In genomic region chr3:126976906-126977305, GRCh38 we compare ENCODE assay signal across 22 cellular contexts. TPM values are rescaled to one million over a fixed set of nuclear protein-coding genes. Genes with fewer than 3 reads are reported as not detected.
DNase-seq lines count a peak whose midpoint lies in the region; ATAC-seq, FAIRE-seq and TF ChIP-seq lines count a peak whose summit lies in the region.
"Had no signal": no experiment of that assay in that cellular context is flagged by ENCODE, and none has a peak within 500 bp of the region (broad histone marks: within the 10 kb centered on the region; RNA-seq: fewer than 3 reads in every experiment).

No MANE protein-coding gene starts in this region.

- intact Hi-C loops in HepG2 (cut with micrococcal nuclease; ENCODE audit: unreplicated experiment) (no loop called here), right lobe of liver (cut with DNase I) (no loop called here), kidney (cut with DNase I) (no loop called here), mammary epithelial cell (cut with micrococcal nuclease) (no loop called here)

- no peaks in the 10 kb centered on the region for H4K20me1 ChIP-seq in HepG2 (ENCODE audit: insufficient read depth, low read length)
- no peaks in the 10 kb centered on the region for H4K20me1 ChIP-seq in mammary epithelial cell (ENCODE audit: insufficient read depth, low read length)

- peaks cover 2 to 14% of the 10 kb centered on the region in 2 experiments; a peak in 3 of 5 replicates for H3K27me3 ChIP-seq in HepG2 (ENCODE audit: control insufficient read depth in 1 of 2, insufficient read depth in 2 of 2, low read length in 2 of 2)
- no peaks in the 10 kb centered on the region for H3K27me3 ChIP-seq in right lobe of liver
- H3K27me3 ChIP-seq in CD8-positive, alpha-beta memory T cell (ENCODE audit: insufficient read depth, low read length, poor library complexity, severe bottlenecking) = no peaks in the 10 kb centered on the region
- H3K27me3 ChIP-seq in mammary epithelial cell (ENCODE audit: insufficient read depth, low read length) = no peaks in the 10 kb centered on the region

- TF ChIP-seq EP300 in HepG2 (IDR thresholded peaks at IDR 0.05; ENCODE audit: low read depth in 2 of 2, low read length in 2 of 2) (no peak), HepG2 (CRISPR knock-in tag; IDR thresholded peaks at IDR 0.05; ENCODE audit: borderline replicate concordance) (no peak)

- no peak overlapping the region for H3K9ac ChIP-seq in HepG2 (ENCODE audit: insufficient read depth, low read depth, low read length)
- H3K9ac ChIP-seq in kidney (ENCODE audit: low read length in 2 of 2) = no peak overlapping the region
- no peak overlapping the region for H3K9ac ChIP-seq in mammary epithelial cell (ENCODE audit: insufficient read depth, low read length)
- H3K9ac ChIP-seq: BLaER1 had no signal

- no peak overlapping the region for H3K4me2 ChIP-seq in HepG2 (ENCODE audit: low read depth, low read length)
- no peak overlapping the region for H3K4me2 ChIP-seq in mammary epithelial cell (ENCODE audit: insufficient read depth, low read depth, low read length)
- H3K4me2 ChIP-seq: BLaER1 had no signal

- H3K4me3 ChIP-seq in HepG2 (replicated peaks in 1 of 3; ENCODE audit: insufficient read depth in 1 of 3, low read depth in 2 of 3, low read length in 3 of 3) = no peak overlapping the region
- no peak overlapping the region for H3K4me3 ChIP-seq in right lobe of liver
- no peak overlapping the region for H3K4me3 ChIP-seq in kidney (ENCODE audit: low read length in 2 of 2)
- no peak overlapping the region for H3K4me3 ChIP-seq in CD8-positive, alpha-beta memory T cell (ENCODE audit: low read length)
- H3K4me3 ChIP-seq in mammary epithelial cell (replicated peaks in 1 of 3; ENCODE audit: insufficient read depth in 1 of 3, low read depth in 2 of 3, low read length in 3 of 3) = no peak overlapping the region
- H3K4me3 ChIP-seq: BLaER1 had no signal

- peaks cover 15 to 28% of the 10 kb centered on the region in 2 donors for H3K27me3 Mint-ChIP-seq in CD8-positive, alpha-beta memory T cell

- peaks cover 8 to 18% (median 14%) of the 10 kb centered on the region in 5 donors for H3K9me3 Mint-ChIP-seq in CD8-positive, alpha-beta memory T cell

- BruUV-seq in HepG2 (replicated peaks; lab: Mats Ljungman, UMichigan) (no TSS peak), mammary epithelial cell (replicated peaks; lab: Mats Ljungman, UMichigan) (no TSS peak)

- H3K27ac Mint-ChIP-seq in CD8-positive, alpha-beta memory T cell = no peak overlapping the region
- H3K27ac Mint-ChIP-seq: CD14-positive monocyte; CD4-positive, alpha-beta memory T cell; CD4-positive, CD25-positive, alpha-beta regulatory T cell had no signal

- H3K4me3 Mint-ChIP-seq in CD8-positive, alpha-beta memory T cell = no peak overlapping the region
- H3K4me3 Mint-ChIP-seq: CD14-positive monocyte; CD4-positive, CD25-positive, alpha-beta regulatory T cell had no signal

- FAIRE-seq in HepG2 (lab: Jason Lieb, UNC) (no peak), kidney (lab: Jason Lieb, UNC) (no peak)
- FAIRE-seq: A204.1, D721Med, G401.6, GM12891, GM19239 had no signal

- peaks cover 0 to 22% (median 4%) of the 10 kb centered on the region in 3 donors for H3K36me3 Mint-ChIP-seq in CD8-positive, alpha-beta memory T cell
- H3K36me3 Mint-ChIP-seq: CD14-positive monocyte had no signal

- H3K27ac ChIP-seq in HepG2 (ENCODE audit: extremely low read length, insufficient read depth, low read length) (no peak overlapping the region), right lobe of liver (no peak overlapping the region), kidney (ENCODE audit: low read depth in 2 of 2, low read length in 2 of 2) (no peak overlapping the region), mammary epithelial cell (ENCODE audit: insufficient read depth, low read depth, low read length) (no peak overlapping the region)
- H3K27ac ChIP-seq in CD8-positive, alpha-beta memory T cell (ENCODE audit: low read depth, low read length) = no peak overlapping the region
- H3K27ac ChIP-seq: BLaER1 had no signal

- 93% methylated on average over 3 of the region's 7 CpGs for WGBS in HepG2 (ENCODE audit: low lambda C conversion rate)
- WGBS in right lobe of liver (ENCODE audit: insufficient coverage, low coverage, low lambda C conversion rate, missing lambda C conversion rate) = no CpG with 5 or more reads among the region's 7 CpGs
- 98% methylated on average over 7 of the region's 7 CpGs for WGBS in mammary epithelial cell (ENCODE audit: low coverage, missing lambda C conversion rate)

- dilution Hi-C loops in mammary epithelial cell (cut with HindIII; ENCODE audit: low sequenced_read_pairs) = loop anchor here (10.0 kb wide), 1 partner anchor 52 kb away; no protein-coding TSS in a partner anchor

- no peak for TF ChIP-seq RAD21 in HepG2 (CRISPR knock-in tag; IDR thresholded peaks at IDR 0.05)

- no peak for DNase-seq in HepG2 (ENCODE audit: low spot score)
- DNase-seq in right lobe of liver = no peak
- DNase-seq in kidney = peak; percentile 60
- DNase-seq in CD8-positive, alpha-beta memory T cell = no peak
- DNase-seq in mammary epithelial cell = no peak
- DNase-seq: 8988T; ACHN; BE2C; C1 segment of cervical spinal cord; Caco-2; Calu3; CD4-positive, alpha-beta memory T cell; CD4-positive, CD25-positive, alpha-beta regulatory T cell; DMS79 treated with DMSO at 0.1 percent for 48 hours; GF-D8 had no signal

- H3K79me2 ChIP-seq in HepG2 (ENCODE audit: insufficient read depth, low read length) (no peaks in the 10 kb centered on the region), mammary epithelial cell (ENCODE audit: insufficient read depth, low read length) (no peaks in the 10 kb centered on the region)

- H3K4me1 Mint-ChIP-seq in CD8-positive, alpha-beta memory T cell = peaks cover 7 to 8% (median 7%) of the 10 kb centered on the region in 3 donors

- CTCF ChIA-PET in HepG2 (lab: Yijun Ruan, JAX; ENCODE audit: low intra/inter-chr PET ratio, low total read pairs) (no interaction called here), mammary epithelial cell (lab: Charles Lee; ENCODE audit: low non-redundant PET) (interaction anchor here (0.7 kb wide), 1 partner anchor 86 kb away, joined by 3 read pairs; no protein-coding TSS in a partner anchor)
- CTCF ChIA-PET in CD8-positive, alpha-beta memory T cell (lab: Charles Lee) = no interaction called here

- H3K36me3 ChIP-seq in HepG2 (replicated peaks in 1 of 2; ENCODE audit: control insufficient read depth in 1 of 2, insufficient read depth in 2 of 2, low read length in 2 of 2) = no peaks in the 10 kb centered on the region
- H3K36me3 ChIP-seq in right lobe of liver = no peaks in the 10 kb centered on the region
- H3K36me3 ChIP-seq in kidney (ENCODE audit: control insufficient read depth in 1 of 2, insufficient read depth in 2 of 2, low read length in 2 of 2) = no peaks in the 10 kb centered on the region
- H3K36me3 ChIP-seq in CD8-positive, alpha-beta memory T cell (ENCODE audit: insufficient read depth, low read length) = no peaks in the 10 kb centered on the region
- H3K36me3 ChIP-seq in mammary epithelial cell (ENCODE audit: insufficient read depth, low read length) = no peaks in the 10 kb centered on the region
- H3K36me3 ChIP-seq: BE2C, BLaER1 had no signal

- H3K9me3 ChIP-seq in HepG2 (ENCODE audit: low read length) (peaks cover 7% of the 10 kb centered on the region), right lobe of liver (no peaks in the 10 kb centered on the region), kidney (ENCODE audit: control insufficient read depth in 1 of 2, low read length in 2 of 2) (peaks cover 4 to 8% of the 10 kb centered on the region in 2 donors), mammary epithelial cell (replicated peaks; ENCODE audit: insufficient read depth, low read length) (no peaks in the 10 kb centered on the region)
- no peaks in the 10 kb centered on the region for H3K9me3 ChIP-seq in CD8-positive, alpha-beta memory T cell (ENCODE audit: low read length)
- H3K9me3 ChIP-seq: BE2C had no signal

- no peak for TF ChIP-seq POLR2A in HepG2 (IDR thresholded peaks at IDR 0.05; ENCODE audit: insufficient read depth in 1 of 2, low read depth in 2 of 2, low read length in 2 of 2)
- no peak for TF ChIP-seq POLR2A in right lobe of liver (IDR thresholded peaks at IDR 0.05)

- H3K4me1 ChIP-seq in HepG2 (ENCODE audit: insufficient read depth, low read length) (peaks cover 21% of the 10 kb centered on the region), right lobe of liver (no peaks in the 10 kb centered on the region), kidney (ENCODE audit: control insufficient read depth in 1 of 2, insufficient read depth in 1 of 2, low read depth in 1 of 2, low read length in 2 of 2) (peaks cover 0 to under 1% of the 10 kb centered on the region in 2 donors), mammary epithelial cell (ENCODE audit: insufficient read depth, low read length) (peaks cover 7% of the 10 kb centered on the region)
- peaks cover 6% of the 10 kb centered on the region for H3K4me1 ChIP-seq in CD8-positive, alpha-beta memory T cell (ENCODE audit: insufficient read depth, low read length)

- H2AFZ ChIP-seq in HepG2 (ENCODE audit: low read length) = no peak overlapping the region
- no peak overlapping the region for H2AFZ ChIP-seq in mammary epithelial cell (ENCODE audit: low read depth, low read length)

- TF ChIP-seq CTCF in HepG2 (CRISPR knock-in tag; IDR thresholded peaks at IDR 0.05) (no peak), right lobe of liver (IDR thresholded peaks at IDR 0.05) (no peak), kidney (IDR thresholded peaks at IDR 0.05; ENCODE audit: borderline replicate concordance, extremely low read depth, insufficient read depth) (no peak), mammary epithelial cell (conservative IDR thresholded peaks at IDR 0.05 in 1 of 2, IDR thresholded peaks at IDR 0.05 in 1 of 2; ENCODE audit: extremely low read depth in 1 of 2, insufficient read depth in 1 of 2, low read depth in 1 of 2, low read length in 2 of 2) (no peak)

- POLR2A ChIA-PET in HepG2 (lab: Yijun Ruan, JAX) = no interaction called here
- POLR2A ChIA-PET in CD8-positive, alpha-beta memory T cell (lab: Charles Lee) = no interaction called here

- no peak for ATAC-seq in HepG2
- no peak for ATAC-seq in right lobe of liver

- in situ Hi-C loops in HepG2 (cut with HindIII; ENCODE audit: extremely low pct_ligation_motif_present, low pct_unique_long_range_greater_than_20kb) (loop anchor here (10.0 kb wide), 1 partner anchor 302 kb away; no protein-coding TSS in a partner anchor), mammary epithelial cell (cut with MboI; ENCODE audit: low sequenced_read_pairs in 2 of 2) (no loop called here)

RNA-seq across cellular contexts. Expression of gene PLXNA1, which starts 6.0 kb away (rescaled TPM):
- total RNA-seq in HepG2 (2016; rRNA removed; fragmentation: Illumina TruSeq; extraction: Trizol) = 8.5 and 16.6 TPM in 2 replicates
- 1.1 TPM in 2 replicates for total RNA-seq in HepG2 (2016; cell fraction: cytosol; rRNA removed; fragmentation: Illumina TruSeq; extraction: Trizol; ENCODE audit: low read depth)
- total RNA-seq in HepG2 (2016; cell fraction: insoluble cytoplasmic fraction; rRNA removed; fragmentation: Illumina TruSeq; extraction: Trizol) = 7.0 and 17.7 TPM in 2 replicates
- 4.5 and 5.2 TPM in 2 replicates for total RNA-seq in HepG2 (2016; cell fraction: membrane; rRNA removed; fragmentation: Illumina TruSeq; extraction: Trizol)
- total RNA-seq in HepG2 (2016; cell fraction: nucleus; rRNA removed; fragmentation: Illumina TruSeq; extraction: Trizol) = 21.4 and 25.4 TPM in 2 replicates
- 18.2 and 29.9 TPM in 2 replicates for polyA plus RNA-seq in HepG2 (2011; rRNA removed)
- polyA plus RNA-seq in HepG2 (2011; cell fraction: cytosol; rRNA removed) = 11.5 and 17.1 TPM in 2 replicates
- polyA plus RNA-seq in HepG2 (2011; cell fraction: nucleus; rRNA removed) = 87.4 and 104 TPM in 2 replicates
- polyA plus RNA-seq in HepG2 (2012) = 12.1 and 17.5 TPM in 2 replicates
- polyA plus RNA-seq in HepG2 (2016; cell fraction: cytosol; fragmentation: Illumina TruSeq; extraction: Trizol; ENCODE audit: low read depth) = 0.60 and 0.61 TPM in 2 replicates
- 4.2 and 7.1 TPM in 2 replicates for polyA plus RNA-seq in HepG2 (2016; cell fraction: insoluble cytoplasmic fraction; fragmentation: Illumina TruSeq; extraction: Trizol; ENCODE audit: low read depth)
- polyA plus RNA-seq in HepG2 (2016; cell fraction: membrane; fragmentation: Illumina TruSeq; extraction: Trizol; ENCODE audit: low read depth) = 1.3 and 3.0 TPM in 2 replicates
- 40.0 and 50.7 TPM in 2 replicates for polyA plus RNA-seq in HepG2 (2016; cell fraction: nucleus; fragmentation: Illumina TruSeq; extraction: Trizol; ENCODE audit: insufficient read depth, low read depth)
- polyA minus RNA-seq in HepG2 (2011; rRNA and poly(A)+ RNA removed; ENCODE audit: low replicate concordance) = 45.3 and 67.9 TPM in 2 replicates
- polyA minus RNA-seq in HepG2 (2011; cell fraction: cytosol; rRNA and poly(A)+ RNA removed) = 16.4 and 17.6 TPM in 2 replicates
- 24.8 and 26.2 TPM in 2 replicates for polyA minus RNA-seq in HepG2 (2011; cell fraction: nucleus; rRNA and poly(A)+ RNA removed)
- 1 to 10 TPM; 2.0 to 8.7 (median 5.6) TPM for total RNA-seq in right lobe of liver
- 29.0 TPM for total RNA-seq in kidney
- polyA plus RNA-seq in kidney (ENCODE audit: insufficient read depth, low read depth, low replicate concordance) = 5.3 TPM
- total RNA-seq in CD8-positive, alpha-beta memory T cell = 10 to 100 TPM; 14.4 to 15.9 TPM
- 1.0 TPM for polyA plus RNA-seq in CD8-positive, alpha-beta memory T cell
- total RNA-seq in mammary epithelial cell = 100 to 1,000 TPM; 104 to 156 TPM
- 82.4 TPM for polyA plus RNA-seq in mammary epithelial cell
- polyA minus RNA-seq in mammary epithelial cell = 125 TPM
- polyA plus RNA-seq: CD14-positive monocyte had no signal
